ENCODE assay signal across 1 cellular context in the genomic region with DNA sequence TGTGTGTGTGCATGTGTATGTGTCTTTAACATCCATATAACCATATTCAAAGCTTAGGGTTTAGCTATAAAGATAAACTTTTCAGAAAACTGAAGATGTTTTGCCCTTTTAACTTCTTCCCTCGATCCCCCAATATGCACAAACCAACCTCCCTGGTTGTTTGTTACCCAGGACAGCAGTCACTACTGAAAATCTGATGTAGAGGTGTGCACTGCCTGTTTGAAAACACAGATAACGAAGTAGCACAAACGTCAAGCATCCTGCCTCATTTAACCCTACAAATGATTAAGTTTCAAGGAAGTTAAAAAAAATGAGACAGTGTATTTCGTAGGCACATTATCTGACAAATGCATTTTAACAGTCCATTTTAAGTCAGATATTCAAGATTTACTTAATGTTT.
TF ChIP-seq lines count a peak whose summit lies in the region.

No MANE protein-coding gene starts in this region.

TF ChIP-seq in GM12878, 131 proteins besides CTCF, POLR2A, EP300 and RAD21:
- no peak for TF ChIP-seq MEF2A (IDR thresholded peaks at IDR 0.05; ENCODE audit: insufficient read depth, low read depth, low read length)
- peak; percentile 31 for TF ChIP-seq JUNB (IDR thresholded peaks at IDR 0.05)
- TF ChIP-seq SPI1 (IDR thresholded peaks at IDR 0.05; ENCODE audit: borderline replicate concordance, insufficient read depth, low read depth, low read length): no peak
- TF ChIP-seq ZNF207 (IDR thresholded peaks at IDR 0.05; ENCODE audit: borderline replicate concordance): no peak
